9 cellular contexts compared by ENCODE assay signal in the genomic region with DNA sequence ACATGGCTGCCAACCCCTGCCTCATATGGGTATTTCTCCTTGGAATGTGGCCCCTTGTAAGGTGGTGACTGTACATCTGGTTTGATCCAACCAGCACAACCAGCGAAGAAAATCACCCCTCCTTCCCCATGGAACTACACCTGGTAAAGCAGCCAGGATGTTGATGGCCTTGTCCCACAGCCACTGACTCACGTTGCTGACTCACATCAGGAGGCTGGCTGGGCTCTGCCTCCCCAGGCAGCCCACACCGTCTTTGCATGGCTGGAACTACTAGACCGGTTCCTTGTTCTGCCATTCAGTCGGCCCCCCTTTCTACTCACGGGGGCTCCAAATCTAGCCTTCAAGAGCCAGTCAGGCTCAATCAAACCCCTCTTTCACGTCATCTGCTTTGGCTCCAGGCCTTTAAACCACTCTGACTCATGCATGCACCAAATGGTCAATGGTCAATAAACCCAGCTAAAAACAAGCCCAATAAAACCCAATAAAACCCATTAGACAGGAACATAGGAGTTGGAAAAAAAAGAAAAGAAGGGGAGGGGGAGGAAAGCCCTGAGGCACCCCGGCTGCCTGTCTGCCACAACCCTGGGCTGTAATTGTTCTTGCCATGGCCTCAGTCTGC.
DNase-seq lines count a peak whose midpoint lies in the region; ATAC-seq, FAIRE-seq and TF ChIP-seq lines count a peak whose summit lies in the region.
"Had no signal": no experiment of that assay in that cellular context is flagged by ENCODE, and none has a peak within 500 bp of the region (broad histone marks: within the 10 kb centered on the region; RNA-seq: fewer than 3 reads in every experiment).

No MANE protein-coding gene starts in this region.

- H3K4me3 ChIP-seq in K562 = no peak overlapping the region

- no peaks in the 10 kb centered on the region for H3K9me3 Mint-ChIP-seq in osteocyte (ENCODE audit: unreplicated experiment)

- intact Hi-C loops in K562 (cut with micrococcal nuclease) = no loop called here

- H3K79me2 ChIP-seq in K562 (ENCODE audit: control insufficient read depth, insufficient read depth, low read length) = no peaks in the 10 kb centered on the region

- H3K4me1 Mint-ChIP-seq in osteocyte (ENCODE audit: unreplicated experiment) = peaks cover 16% of the 10 kb centered on the region

- no TSS peak for BruUV-seq in K562 (replicated peaks; lab: Mats Ljungman, UMichigan)

- peaks cover 17 to 65% of the 10 kb centered on the region in 2 experiments; a peak in 4 of 5 replicates for H3K27me3 ChIP-seq in K562 (ENCODE audit: control insufficient read depth in 2 of 2, insufficient read depth in 2 of 2, low read length in 2 of 2)

- DNase-seq in COLO668 (lab: John Stamatoyannopoulos, UW; ENCODE audit: unreplicated experiment) (peak; percentile 8), LHCN-M2 (ENCODE audit: low read depth) (peak; percentile 93), K562 (ENCODE audit: extremely low read depth in 1 of 4, low spot score in 3 of 4) (peak; percentile 24 to 58 (median 34)), osteocyte (ENCODE audit: extremely low spot score, unreplicated experiment) (no peak), NCI-H446 treated with DMSO at 0.1 percent for 48 hours (lab: John Stamatoyannopoulos, UW) (no peak), OCI-M2 (lab: John Stamatoyannopoulos, UW; ENCODE audit: unreplicated experiment) (no peak)

- in situ Hi-C loops in K562 (cut with MboI) = no loop called here

- no peaks in the 10 kb centered on the region for H3K36me3 Mint-ChIP-seq in osteocyte (ENCODE audit: unreplicated experiment)

- TF ChIP-seq EP300 in K562 (IDR thresholded peaks at IDR 0.05; ENCODE audit: low read length) = no peak

- H3K4me1 ChIP-seq in K562 (replicated peaks in 1 of 2; ENCODE audit: control insufficient read depth in 2 of 2, insufficient read depth in 2 of 2, low read length in 2 of 2) = no peaks in the 10 kb centered on the region

- TF ChIP-seq RAD21 in K562 (CRISPR knock-in tag; conservative IDR thresholded peaks at IDR 0.05 in 1 of 2, IDR thresholded peaks at IDR 0.05 in 1 of 2) = no peak

- FAIRE-seq in K562 (lab: Jason Lieb, UNC) = peak; percentile 52

- no peak overlapping the region for H3K4me3 Mint-ChIP-seq in osteocyte (ENCODE audit: unreplicated experiment)
- H3K4me3 Mint-ChIP-seq: activated naive CD8-positive, alpha-beta T cell had no signal

- peak overlapping the region; percentile 45 for H3K27ac Mint-ChIP-seq in osteocyte (ENCODE audit: unreplicated experiment)
- H3K27ac Mint-ChIP-seq: activated naive CD8-positive, alpha-beta T cell had no signal

- TF ChIP-seq CTCF in K562 (IDR thresholded peaks at IDR 0.05 in 2 of 3, conservative IDR thresholded peaks at IDR 0.05 in 1 of 3; ENCODE audit: insufficient read depth in 2 of 3, low read depth in 1 of 3, low read length in 3 of 3) = no peak
- TF ChIP-seq CTCF in osteocyte (IDR thresholded peaks at IDR 0.05) = no peak

- CTCF ChIA-PET in K562 (lab: Yijun Ruan, JAX; ENCODE audit: low intra/inter-chr PET ratio) = interaction anchor here (0.6 to 0.8 kb wide), 2 partner anchors 44 to 140 kb away, joined by 3 to 4 read pairs; no protein-coding TSS in a partner anchor

- H3K27ac ChIP-seq in K562 (ENCODE audit: extremely low read depth, low read depth, low read length) = no peak overlapping the region

- H3K9ac ChIP-seq in K562 (ENCODE audit: insufficient read depth in 1 of 2, low read depth in 2 of 2, low read length in 2 of 2) = no peak overlapping the region

- no peaks in the 10 kb centered on the region for H3K27me3 Mint-ChIP-seq in osteocyte (ENCODE audit: unreplicated experiment)
- H3K27me3 Mint-ChIP-seq: activated naive CD8-positive, alpha-beta T cell had no signal

- POLR2A ChIA-PET in K562 (lab: Yijun Ruan, JAX) = interaction anchor here (0.7 to 2.4 kb wide), 4 partner anchors 11 to 27 kb away, joined by 3 to 6 read pairs (median 6); no protein-coding TSS in a partner anchor

- no peak overlapping the region for H3K4me2 ChIP-seq in K562 (ENCODE audit: insufficient read depth, low read length)

- WGBS in K562 (ENCODE audit: insufficient coverage, low coverage, missing lambda C conversion rate) = 1% methylated on average over 8 of the region's 8 CpGs

- H3K36me3 ChIP-seq in K562 (ENCODE audit: control insufficient read depth, insufficient read depth, low read length) = no peaks in the 10 kb centered on the region

- no peak for TF ChIP-seq POLR2A in K562 (conservative IDR thresholded peaks at IDR 0.05)

- no peaks in the 10 kb centered on the region for H3K9me1 ChIP-seq in K562 (ENCODE audit: control insufficient read depth, insufficient read depth, low read length)

- no peaks in the 10 kb centered on the region for H3K9me3 ChIP-seq in K562 (replicated peaks; ENCODE audit: control insufficient read depth, insufficient read depth, low read depth, low read length)

- H2AFZ ChIP-seq in K562 (ENCODE audit: low read depth, low read length) = no peak overlapping the region

- ATAC-seq in K562 (peak; percentile 71), HG03457 (IDR thresholded peaks at IDR 0.05; ENCODE audit: unreplicated experiment) (no peak), GM21717 (IDR thresholded peaks at IDR 0.05; ENCODE audit: unreplicated experiment) (no peak)

- no peaks in the 10 kb centered on the region for H4K20me1 ChIP-seq in K562 (replicated peaks; ENCODE audit: control insufficient read depth, insufficient read depth, low read length)

TF ChIP-seq in K562, 482 proteins besides CTCF, POLR2A, EP300 and RAD21 (continues in another document):
- TF ChIP-seq, protein P1, sequence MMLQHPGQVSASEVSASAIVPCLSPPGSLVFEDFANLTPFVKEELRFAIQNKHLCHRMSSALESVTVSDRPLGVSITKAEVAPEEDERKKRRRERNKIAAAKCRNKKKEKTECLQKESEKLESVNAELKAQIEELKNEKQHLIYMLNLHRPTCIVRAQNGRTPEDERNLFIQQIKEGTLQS (IDR thresholded peaks at IDR 0.05) = peak; percentile 74
- TF ChIP-seq, protein P1 (CRISPR knock-in tag; conservative IDR thresholded peaks at IDR 0.05) = no peak
- no peak for TF ChIP-seq ELF4 (CRISPR knock-in tag; IDR thresholded peaks at IDR 0.05)
- TF ChIP-seq MYC (IDR thresholded peaks at IDR 0.05; ENCODE audit: low read depth, low read length) = no peak
- no peak for TF ChIP-seq MYC (CRISPR knock-in tag; IDR thresholded peaks at IDR 0.05; ENCODE audit: borderline replicate concordance, low read depth)
- TF ChIP-seq NR1H2 (CRISPR knock-in tag; IDR thresholded peaks at IDR 0.05) = no peak
- peak; percentile 54; the same call in 1 of the 2 replicates for TF ChIP-seq JUND (IDR thresholded peaks at IDR 0.05; ENCODE audit: borderline replicate concordance, low read depth, low read length)
- TF ChIP-seq JUND (tag; IDR thresholded peaks at IDR 0.05; ENCODE audit: borderline replicate concordance, low read depth, low read length) = peak; percentile 60; the same call in 1 of the 3 replicates
- no peak for TF ChIP-seq SETDB1 (IDR thresholded peaks at IDR 0.05; ENCODE audit: low read length)
- TF ChIP-seq ARID1B (IDR thresholded peaks at IDR 0.05) = peak; percentile 51; the same call in 1 of the 2 replicates
- 0 out of 2 replicates have a peak, but pooled peaks have one; percentile 11 for TF ChIP-seq EHMT2 (IDR thresholded peaks at IDR 0.05)

Comparison
In these comparisons a context has a peak if more than half of its experiments do, and no peak if none do; other contexts are left out.
1. DNase-seq: peak in COLO668 (single experiment), LHCN-M2 (single experiment) and K562 (4 of 4); none in osteocyte (single experiment), NCI-H446 treated with DMSO at 0.1 percent for 48 hours (single experiment) and OCI-M2 (single experiment).